10 cellular contexts compared by ENCODE assay signal in genomic region chr1:156130578-156130942, GRCh38. TPM values are rescaled to one million over a fixed set of nuclear protein-coding genes. Genes with fewer than 3 reads are reported as not detected.
A peak's percentile ranks its signal among the peaks of the same experiment; 100 is the strongest.
DNase-seq lines count a peak whose midpoint lies in the region; ATAC-seq and TF ChIP-seq lines count a peak whose summit lies in the region.
"Had no signal": no experiment of that assay in that cellular context is flagged by ENCODE, and none has a peak within 500 bp of the region (broad histone marks: within the 10 kb centered on the region; RNA-seq: fewer than 3 reads in every experiment).

No MANE protein-coding gene starts in this region.

- no TSS peak for BruUV-seq in HCT116 (replicated peaks; lab: Mats Ljungman, UMichigan)
- no TSS peak for BruUV-seq in MCF 10A (replicated peaks; lab: Mats Ljungman, UMichigan)

- no peak overlapping the region for H3K4me3 ChIP-seq in HCT116 (replicated peaks in 1 of 2; ENCODE audit: low read depth in 1 of 2, low read length in 2 of 2)
- no peak overlapping the region for H3K4me3 ChIP-seq in right lobe of liver

- peak overlapping the region; percentile 60 for H3K4me3 Mint-ChIP-seq in MCF 10A (ENCODE audit: unreplicated experiment)
- H3K4me3 Mint-ChIP-seq in stimulated activated effector memory CD8-positive, alpha-beta T cell treated with anti-CD3 and anti-CD28 coated beads, Interleukin-12 subunit alpha, Interleukin-12 subunit beta, amount 100 ng/mL, for 72 hours: peak overlapping the region; percentile 70
- H3K4me3 Mint-ChIP-seq in activated naive CD4-positive, alpha-beta T cell treated with anti-CD3 and anti-CD28 coated beads for 36 hours: no peak overlapping the region
- H3K4me3 Mint-ChIP-seq: activated CD4-positive, alpha-beta T cell treated with anti-CD3 and anti-CD28 coated beads, Interleukin-2, amount 10 ng/mL, durations not matched to agents 24 days and 14 days had no signal

- H3K4me1 ChIP-seq in HCT116 (ENCODE audit: control insufficient read depth in 1 of 2, insufficient read depth in 2 of 2, low read length in 2 of 2): peaks cover 42 to 54% of the 10 kb centered on the region in 2 experiments
- peaks cover 0 to 29% (median 16%) of the 10 kb centered on the region in 4 donors for H3K4me1 ChIP-seq in right lobe of liver

- H3K27me3 Mint-ChIP-seq in MCF 10A (ENCODE audit: insufficient read depth, unreplicated experiment): no peaks in the 10 kb centered on the region
- H3K27me3 Mint-ChIP-seq in activated naive CD4-positive, alpha-beta T cell treated with anti-CD3 and anti-CD28 coated beads for 36 hours (ENCODE audit: low read depth): peaks cover 4% of the 10 kb centered on the region

- peak overlapping the region; percentile 75 for H3K9ac ChIP-seq in HCT116 (ENCODE audit: low read length)

- H3K79me2 ChIP-seq in HCT116 (ENCODE audit: insufficient read depth, low read length): peaks cover 95% of the 10 kb centered on the region

- ATAC-seq in HCT116: no peak
- ATAC-seq in right lobe of liver: peak in 2 of 4 donors; percentile 2 to 5
- ATAC-seq in stimulated activated effector memory CD8-positive, alpha-beta T cell treated with anti-CD3 and anti-CD28 coated beads, Interleukin-12 subunit alpha, Interleukin-12 subunit beta, amount 100 ng/mL, for 72 hours: no peak
- no peak for ATAC-seq in HG03097 (IDR thresholded peaks at IDR 0.05; ENCODE audit: low FRiP score, unreplicated experiment)
- ATAC-seq in HG02970 (IDR thresholded peaks at IDR 0.05; ENCODE audit: low FRiP score, unreplicated experiment): no peak
- ATAC-seq in HG03460 (IDR thresholded peaks at IDR 0.05; ENCODE audit: unreplicated experiment): no peak

- CTCF ChIA-PET in HCT116 (lab: Charles Lee): interaction anchor here (0.8 to 8.4 kb wide), 13 partner anchors 12 to 176 kb away, joined by 3 to 189 read pairs (median 5); partner anchors contain the start of gene RAB25
- CTCF ChIA-PET in MCF 10A (lab: Yijun Ruan, JAX): interaction anchor here (0.6 to 46.2 kb wide), 22 partner anchors 13 to 330 kb away, joined by 3 to 1892 read pairs (median 6); partner anchors contain the start of genes LMNA and MEX3A
- CTCF ChIA-PET in activated naive CD4-positive, alpha-beta T cell treated with anti-CD3 and anti-CD28 coated beads for 36 hours (lab: Charles Lee): interaction anchor here (0.6 to 14.8 kb wide), 21 partner anchors 10 to 193 kb away, joined by 3 to 737 read pairs (median 8); partner anchors contain the start of genes LMNA and MEX3A

- H3K4me1 Mint-ChIP-seq in MCF 10A (ENCODE audit: insufficient read depth, unreplicated experiment): peaks cover 45% of the 10 kb centered on the region
- peaks cover 48% of the 10 kb centered on the region for H3K4me1 Mint-ChIP-seq in stimulated activated effector memory CD8-positive, alpha-beta T cell treated with anti-CD3 and anti-CD28 coated beads, Interleukin-12 subunit alpha, Interleukin-12 subunit beta, amount 100 ng/mL, for 72 hours
- peaks cover 44% of the 10 kb centered on the region for H3K4me1 Mint-ChIP-seq in activated naive CD4-positive, alpha-beta T cell treated with anti-CD3 and anti-CD28 coated beads for 36 hours (ENCODE audit: low read depth)

- H4K20me1 ChIP-seq in HCT116 (ENCODE audit: insufficient read depth): no peaks in the 10 kb centered on the region

- POLR2A ChIA-PET in HCT116 (lab: Charles Lee): interaction anchor here (0.8 to 2.8 kb wide), 9 partner anchors 11 to 95 kb away, joined by 3 to 42 read pairs (median 4); no protein-coding TSS in a partner anchor
- POLR2A ChIA-PET in MCF 10A (lab: Yijun Ruan, JAX): interaction anchor here (1.0 to 25.7 kb wide), 9 partner anchors 10 to 152 kb away, joined by 3 to 960 read pairs (median 25); partner anchors contain the start of genes LMNA, PMF1, SLC25A44 and SMG5

- H3K36me3 Mint-ChIP-seq in MCF 10A (ENCODE audit: insufficient read depth, unreplicated experiment): peaks cover 79% of the 10 kb centered on the region
- H3K36me3 Mint-ChIP-seq in stimulated activated effector memory CD8-positive, alpha-beta T cell treated with anti-CD3 and anti-CD28 coated beads, Interleukin-12 subunit alpha, Interleukin-12 subunit beta, amount 100 ng/mL, for 72 hours: peaks cover 97% of the 10 kb centered on the region
- peaks cover 10% of the 10 kb centered on the region for H3K36me3 Mint-ChIP-seq in activated naive CD4-positive, alpha-beta T cell treated with anti-CD3 and anti-CD28 coated beads for 36 hours (ENCODE audit: low read depth)

- H3K36me3 ChIP-seq in HCT116 (ENCODE audit: control insufficient read depth in 1 of 2, insufficient read depth in 2 of 2, low read length in 2 of 2) (peaks cover 37 to 48% of the 10 kb centered on the region in 2 experiments), right lobe of liver (peaks cover 18 to 47% (median 33%) of the 10 kb centered on the region in 4 donors)

- H2AFZ ChIP-seq in HCT116 (ENCODE audit: low read depth, low read length, poor library complexity, severe bottlenecking): no peak overlapping the region

- H3K9me3 ChIP-seq in HCT116 (ENCODE audit: control insufficient read depth in 1 of 2, insufficient read depth in 1 of 2, low read depth in 1 of 2, low read length in 2 of 2): no peaks in the 10 kb centered on the region
- H3K9me3 ChIP-seq in right lobe of liver: no peaks in the 10 kb centered on the region

- WGBS in right lobe of liver (ENCODE audit: insufficient coverage, low coverage, low lambda C conversion rate, missing lambda C conversion rate): no CpG with 5 or more reads among the region's 6 CpGs

- no peaks in the 10 kb centered on the region for H3K9me2 ChIP-seq in HCT116 (ENCODE audit: insufficient read depth)

- intact Hi-C loops in HCT116 (cut with micrococcal nuclease) (loop anchor here (1.0 to 5.0 kb wide), 4 partner anchors 30 to 193 kb away; no protein-coding TSS in a partner anchor), MCF 10A (cut with micrococcal nuclease) (loop anchor here (1.0 kb wide), 5 partner anchors 16 to 128 kb away; partner anchors contain the start of gene LMNA), right lobe of liver (cut with DNase I) (loop anchor here in 1 of 2 donors (5.0 to 10.0 kb wide), 2 partner anchors 33 to 114 kb away; partner anchors contain the start of genes BGLAP and PAQR6)
- intact Hi-C loops in activated naive CD4-positive, alpha-beta T cell treated with anti-CD3 and anti-CD28 coated beads for 36 hours (cut with micrococcal nuclease): loop anchor here (1.0 kb wide), 2 partner anchors 34 to 40 kb away; no protein-coding TSS in a partner anchor

- no peaks in the 10 kb centered on the region for H3K9me3 Mint-ChIP-seq in MCF 10A (ENCODE audit: unreplicated experiment)
- H3K9me3 Mint-ChIP-seq in stimulated activated effector memory CD8-positive, alpha-beta T cell treated with anti-CD3 and anti-CD28 coated beads, Interleukin-12 subunit alpha, Interleukin-12 subunit beta, amount 100 ng/mL, for 72 hours: no peaks in the 10 kb centered on the region
- H3K9me3 Mint-ChIP-seq in activated naive CD4-positive, alpha-beta T cell treated with anti-CD3 and anti-CD28 coated beads for 36 hours: no peaks in the 10 kb centered on the region
- H3K9me3 Mint-ChIP-seq: activated CD4-positive, alpha-beta T cell treated with anti-CD3 and anti-CD28 coated beads, Interleukin-2, amount 10 ng/mL, durations not matched to agents 24 days and 14 days; activated naive CD4-positive, alpha-beta T cell treated with anti-CD3 and anti-CD28 coated beads, Interleukin-2, amount 50 U/mL, for 72 hours had no signal

- no peak for TF ChIP-seq RAD21 in HCT116 (IDR thresholded peaks at IDR 0.05; ENCODE audit: low read depth)

- DNase-seq in HCT116 (ENCODE audit: low read depth, low spot score): no peak
- no peak for DNase-seq in MCF 10A (ENCODE audit: unreplicated experiment)
- DNase-seq in right lobe of liver: no peak
- no peak for DNase-seq in stimulated activated effector memory CD8-positive, alpha-beta T cell treated with anti-CD3 and anti-CD28 coated beads, Interleukin-12 subunit alpha, Interleukin-12 subunit beta, amount 100 ng/mL, for 72 hours (ENCODE audit: low spot score in 2 of 2)
- no peak for DNase-seq in activated naive CD4-positive, alpha-beta T cell treated with anti-CD3 and anti-CD28 coated beads for 36 hours

- H3K27ac ChIP-seq in HCT116 (ENCODE audit: low read depth, low read length) (peak overlapping the region; percentile 95), right lobe of liver (peak overlapping the region in 2 of 3 donors; percentile 72 to 79)

- peak overlapping the region; percentile 90 for H3K4me2 ChIP-seq in HCT116 (ENCODE audit: low read length)

- TF ChIP-seq CTCF in HCT116 (IDR thresholded peaks at IDR 0.05 in 2 of 3, conservative IDR thresholded peaks at IDR 0.05 in 1 of 3; ENCODE audit: borderline replicate concordance in 1 of 3, insufficient read depth in 1 of 3, low read depth in 2 of 3, low read length in 2 of 3): no peak
- no peak for TF ChIP-seq CTCF in MCF 10A (IDR thresholded peaks at IDR 0.05; ENCODE audit: unreplicated experiment)
- peak in 1 of 4 donors; percentile 21 for TF ChIP-seq CTCF in right lobe of liver (IDR thresholded peaks at IDR 0.05)

- peak overlapping the region; percentile 96 for H3K27ac Mint-ChIP-seq in MCF 10A (ENCODE audit: low read depth, unreplicated experiment)
- H3K27ac Mint-ChIP-seq in stimulated activated effector memory CD8-positive, alpha-beta T cell treated with anti-CD3 and anti-CD28 coated beads, Interleukin-12 subunit alpha, Interleukin-12 subunit beta, amount 100 ng/mL, for 72 hours: peak overlapping the region; percentile 83
- H3K27ac Mint-ChIP-seq in activated naive CD4-positive, alpha-beta T cell treated with anti-CD3 and anti-CD28 coated beads for 36 hours: no peak overlapping the region

- H3K27me3 ChIP-seq in HCT116 (ENCODE audit: insufficient read depth, low read length): no peaks in the 10 kb centered on the region
- H3K27me3 ChIP-seq in right lobe of liver: no peaks in the 10 kb centered on the region

- TF ChIP-seq POLR2A in HCT116 (IDR thresholded peaks at IDR 0.05; ENCODE audit: borderline replicate concordance, extremely low read depth, insufficient read depth, insufficient read length) (no peak), right lobe of liver (IDR thresholded peaks at IDR 0.05) (no peak)

- RAD21 ChIA-PET in HCT116 (lab: Charles Lee; ENCODE audit: low non-redundant PET in 1 of 2, low total read pairs in 2 of 2, uncharacterized antibody in 2 of 2, unreplicated experiment in 2 of 2): interaction anchor here (0.8 to 4.7 kb wide), 12 partner anchors 11 to 192 kb away, joined by 3 to 43 read pairs (median 6); no protein-coding TSS in a partner anchor

RNA-seq across cellular contexts. Expression of gene LMNA, which starts 16.0 kb away (rescaled TPM):
- total RNA-seq in HCT116 (2021; ENCODE audit: unreplicated experiment) (528 TPM), MCF 10A (2022) (620 and 716 TPM in 2 replicates), right lobe of liver (100 to 1,000 TPM in 3 of 6 experiments, 10 to 100 TPM in 3; 79.4 to 129 (median 98.8) TPM)
- 440 and 523 TPM in 2 replicates for polyA plus RNA-seq in HCT116 (2012)
- total RNA-seq in activated naive CD4-positive, alpha-beta T cell treated with anti-CD3 and anti-CD28 coated beads for 36 hours: 10 to 100 TPM; 62.1 to 62.6 TPM

RNA-seq across cellular contexts. Expression of gene SEMA4A, which starts 22.8 kb away (rescaled TPM):
- total RNA-seq in HCT116 (2021; ENCODE audit: unreplicated experiment): 0.39 TPM
- 0.30 and 0.37 TPM in 2 replicates for polyA plus RNA-seq in HCT116 (2012)
- 1.5 and 4.7 TPM in 2 replicates for total RNA-seq in MCF 10A (2022)
- 1 to 10 TPM in 4 of 6 experiments, under 1 TPM in 2; 0.62 to 2.6 (median 1.3) TPM for total RNA-seq in right lobe of liver
- total RNA-seq in activated naive CD4-positive, alpha-beta T cell treated with anti-CD3 and anti-CD28 coated beads for 36 hours: 10 to 100 TPM; 17.4 to 17.5 TPM

RNA-seq across cellular contexts. Expression of gene MEX3A, which starts 48.3 kb away (rescaled TPM):
- total RNA-seq in HCT116 (2021; ENCODE audit: unreplicated experiment): 6.1 TPM
- 4.9 and 5.5 TPM in 2 replicates for polyA plus RNA-seq in HCT116 (2012)
- 0.88 and 0.91 TPM in 2 replicates for total RNA-seq in MCF 10A (2022)
- total RNA-seq in right lobe of liver: 1 to 10 TPM in 1 of 6 experiments, under 1 TPM in 5; 0.35 to 1.4 (median 0.83) TPM
- under 1 TPM; 0.22 to 0.36 TPM for total RNA-seq in activated naive CD4-positive, alpha-beta T cell treated with anti-CD3 and anti-CD28 coated beads for 36 hours
